9 cellular contexts compared by ENCODE assay signal in genomic region chr18:77103991-77104521, GRCh38. TPM values are rescaled to one million over a fixed set of nuclear protein-coding genes. Genes with fewer than 3 reads are reported as not detected.
A peak's percentile ranks its signal among the peaks of the same experiment; 100 is the strongest.
DNase-seq lines count a peak whose midpoint lies in the region; ATAC-seq and TF ChIP-seq lines count a peak whose summit lies in the region.
"Had no signal": no experiment of that assay in that cellular context is flagged by ENCODE, and none has a peak within 500 bp of the region (broad histone marks: within the 10 kb centered on the region; RNA-seq: fewer than 3 reads in every experiment).

No MANE protein-coding gene starts in this region.

- H3K4me1 ChIP-seq in heart right ventricle (peaks cover 18 to 100% (median 74%) of the 10 kb centered on the region in 9 donors), skeletal muscle satellite cell (ENCODE audit: control insufficient read depth, insufficient read depth, low read length) (peaks cover 68% of the 10 kb centered on the region), GM23338 (ENCODE audit: insufficient read depth) (peaks cover 20% of the 10 kb centered on the region)

- H3K4me1 Mint-ChIP-seq in GM23338, result peaks cover 36% of the 10 kb centered on the region

- peak overlapping the region; percentile 78 for H3K9ac ChIP-seq in skeletal muscle satellite cell (ENCODE audit: low read depth, low read length)

- DNase-seq in HT-29 (ENCODE audit: low spot score) (peak; percentile 26), heart right ventricle (no peak), CD1c-positive myeloid dendritic cell (ENCODE audit: extremely low spot score) (no peak), GM23338 (ENCODE audit: low spot score) (no peak), NCI-H446 treated with DMSO at 0.1 percent for 48 hours (lab: John Stamatoyannopoulos, UW) (no peak)
- DNase-seq in activated CD8-positive, alpha-beta memory T cell treated with anti-CD3 and anti-CD28 coated beads, Interleukin-2, amount 50 U/mL, for 48 hours, result peak; percentile 47

- H3K9me3 Mint-ChIP-seq in GM23338, result no peaks in the 10 kb centered on the region
- H3K9me3 Mint-ChIP-seq: neural crest cell had no signal

- H3K36me3 ChIP-seq in heart right ventricle, result peaks cover 0 to 14% (median 0%) of the 10 kb centered on the region in 9 donors
- no peaks in the 10 kb centered on the region for H3K36me3 ChIP-seq in skeletal muscle satellite cell (ENCODE audit: insufficient read depth, low read length)
- no peaks in the 10 kb centered on the region for H3K36me3 ChIP-seq in GM23338 (ENCODE audit: insufficient read depth)

- H3K27ac ChIP-seq in heart right ventricle (peak overlapping the region; percentile 9 to 93 (median 76)), GM23338 (ENCODE audit: low read depth) (no peak overlapping the region)

- ATAC-seq in heart right ventricle (peak in 1 of 8 donors; percentile 8), HG03039 (IDR thresholded peaks at IDR 0.05; ENCODE audit: unreplicated experiment) (no peak), GM23338 (no peak)

- no peaks in the 10 kb centered on the region for H3K9me3 ChIP-seq in heart right ventricle
- no peaks in the 10 kb centered on the region for H3K9me3 ChIP-seq in skeletal muscle satellite cell (replicated peaks; ENCODE audit: low read length)

- H3K4me2 ChIP-seq in skeletal muscle satellite cell (ENCODE audit: low read length) (no peak overlapping the region), GM23338 (no peak overlapping the region)

- 0 out of 2 replicates have a peak, but pooled peaks cover 6% of the 10 kb centered on the region for H3F3A ChIP-seq in GM23338 (replicated peaks; ENCODE audit: low read depth)

- H3K27me3 ChIP-seq in heart right ventricle (peaks cover 0 to 5% (median 0%) of the 10 kb centered on the region in 7 donors), skeletal muscle satellite cell (ENCODE audit: control insufficient read depth, insufficient read depth, low read length) (no peaks in the 10 kb centered on the region), GM23338 (ENCODE audit: insufficient read depth) (no peaks in the 10 kb centered on the region)

- H3K4me3 Mint-ChIP-seq in GM23338, result no peak overlapping the region
- H3K4me3 Mint-ChIP-seq: neural crest cell had no signal

- peaks cover 11% of the 10 kb centered on the region; the same call in 2 of the 3 replicates for H3K36me3 Mint-ChIP-seq in GM23338 (ENCODE audit: low read depth)

- H3K79me2 ChIP-seq in GM23338 (replicated peaks; ENCODE audit: insufficient read depth), result no peaks in the 10 kb centered on the region

- intact Hi-C loops in heart right ventricle (cut with DNase I), result loop anchor here in 1 of 10 donors (5.0 kb wide), 1 partner anchor 37 kb away; no protein-coding TSS in a partner anchor

- 0 out of 2 replicates have a peak, but pooled peaks cover 2% of the 10 kb centered on the region for H3K9me2 ChIP-seq in GM23338 (ENCODE audit: insufficient read depth)

- H3K4me3 ChIP-seq in heart right ventricle, result no peak overlapping the region
- no peak overlapping the region for H3K4me3 ChIP-seq in skeletal muscle satellite cell (ENCODE audit: low read length)
- no peak overlapping the region for H3K4me3 ChIP-seq in GM23338

- WGBS in heart right ventricle, 2 donors, result 40 to 59% methylated on average over 11 of the region's 11 CpGs

- TF ChIP-seq CTCF in heart right ventricle (IDR thresholded peaks at IDR 0.05) (no peak), GM23338 (conservative IDR thresholded peaks at IDR 0.05; ENCODE audit: low read depth in 2 of 2) (no peak)

- peaks cover 6% of the 10 kb centered on the region for H3K27me3 Mint-ChIP-seq in GM23338 (ENCODE audit: insufficient read depth, low read depth, poor library complexity)

- H4K20me1 ChIP-seq in GM23338 (replicated peaks; ENCODE audit: insufficient read depth), result no peaks in the 10 kb centered on the region

- no peak overlapping the region for H2AFZ ChIP-seq in GM23338

- H3K27ac Mint-ChIP-seq in GM23338, result no peak overlapping the region

TF ChIP-seq in GM23338, 12 proteins besides CTCF, POLR2A, EP300 and RAD21 (continues in another document):
- TF ChIP-seq POLR2AphosphoS5 (IDR thresholded peaks at IDR 0.05; ENCODE audit: low read depth) (no peak), CREB1 (CRISPR knock-in tag; IDR thresholded peaks at IDR 0.05; ENCODE audit: low read depth) (no peak), ZNF114 (CRISPR knock-in tag; IDR thresholded peaks at IDR 0.05) (no peak)
- TF ChIP-seq, protein P1, sequence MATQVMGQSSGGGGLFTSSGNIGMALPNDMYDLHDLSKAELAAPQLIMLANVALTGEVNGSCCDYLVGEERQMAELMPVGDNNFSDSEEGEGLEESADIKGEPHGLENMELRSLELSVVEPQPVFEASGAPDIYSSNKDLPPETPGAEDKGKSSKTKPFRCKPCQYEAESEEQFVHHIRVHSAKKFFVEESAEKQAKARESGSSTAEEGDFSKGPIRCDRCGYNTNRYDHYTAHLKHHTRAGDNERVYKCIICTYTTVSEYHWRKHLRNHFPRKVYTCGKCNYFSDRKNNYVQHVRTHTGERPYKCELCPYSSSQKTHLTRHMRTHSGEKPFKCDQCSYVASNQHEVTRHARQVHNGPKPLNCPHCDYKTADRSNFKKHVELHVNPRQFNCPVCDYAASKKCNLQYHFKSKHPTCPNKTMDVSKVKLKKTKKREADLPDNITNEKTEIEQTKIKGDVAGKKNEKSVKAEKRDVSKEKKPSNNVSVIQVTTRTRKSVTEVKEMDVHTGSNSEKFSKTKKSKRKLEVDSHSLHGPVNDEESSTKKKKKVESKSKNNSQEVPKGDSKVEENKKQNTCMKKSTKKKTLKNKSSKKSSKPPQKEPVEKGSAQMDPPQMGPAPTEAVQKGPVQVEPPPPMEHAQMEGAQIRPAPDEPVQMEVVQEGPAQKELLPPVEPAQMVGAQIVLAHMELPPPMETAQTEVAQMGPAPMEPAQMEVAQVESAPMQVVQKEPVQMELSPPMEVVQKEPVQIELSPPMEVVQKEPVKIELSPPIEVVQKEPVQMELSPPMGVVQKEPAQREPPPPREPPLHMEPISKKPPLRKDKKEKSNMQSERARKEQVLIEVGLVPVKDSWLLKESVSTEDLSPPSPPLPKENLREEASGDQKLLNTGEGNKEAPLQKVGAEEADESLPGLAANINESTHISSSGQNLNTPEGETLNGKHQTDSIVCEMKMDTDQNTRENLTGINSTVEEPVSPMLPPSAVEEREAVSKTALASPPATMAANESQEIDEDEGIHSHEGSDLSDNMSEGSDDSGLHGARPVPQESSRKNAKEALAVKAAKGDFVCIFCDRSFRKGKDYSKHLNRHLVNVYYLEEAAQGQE (IDR thresholded peaks at IDR 0.05; ENCODE audit: unreplicated experiment), result no peak

RNA-seq across cellular contexts. Expression of gene MBP, which starts 28.5 kb away (rescaled TPM):
- 27.4 and 28.9 TPM in 2 replicates for total RNA-seq in HT-29 (2014; rRNA removed; shearing (Covaris generic))
- total RNA-seq in heart right ventricle, result 10 to 100 TPM; 18.4 to 70.8 (median 52.6) TPM
- polyA plus RNA-seq in heart right ventricle (10 to 100 TPM in 1 of 2 donors, 1 to 10 TPM in 1; 3.0 to 11.5 TPM), GM23338 (2016; fragmentation: Nextera tagmentation; extraction: Ambion mirVana) (14.6 and 18.4 TPM in 2 replicates)
- total RNA-seq in skeletal muscle satellite cell (2012; rRNA removed), result 3.1 and 6.8 TPM in 2 replicates
- 20.7 and 22.9 TPM in 2 replicates for total RNA-seq in GM23338 (2014; rRNA removed; shearing (Covaris generic))

Comparison
In these comparisons a context has a peak if more than half of its experiments do, and no peak if none do; other contexts are left out.
1. DNase-seq: peak in HT-29 (single experiment) and activated CD8-positive, alpha-beta memory T cell treated with anti-CD3 and anti-CD28 coated beads, Interleukin-2, amount 50 U/mL, for 48 hours (single experiment); none in heart right ventricle (0 of 2), CD1c-positive myeloid dendritic cell (single experiment), GM23338 (single experiment) and NCI-H446 treated with DMSO at 0.1 percent for 48 hours (single experiment).